ENCODE assay signal across 24 cellular contexts in genomic region chr11:70146895-70147520, GRCh38. TPM values are rescaled to one million over a fixed set of nuclear protein-coding genes. Genes with fewer than 3 reads are reported as not detected.
DNase-seq lines count a peak whose midpoint lies in the region; ATAC-seq and TF ChIP-seq lines count a peak whose summit lies in the region.
"Had no signal": no experiment of that assay in that cellular context is flagged by ENCODE, and none has a peak within 500 bp of the region (broad histone marks: within the 10 kb centered on the region; RNA-seq: fewer than 3 reads in every experiment).

No MANE protein-coding gene starts in this region.

- no peaks in the 10 kb centered on the region for H3K27me3 ChIP-seq in mesendoderm (ENCODE audit: insufficient read depth, low read length, poor library complexity)
- no peaks in the 10 kb centered on the region for H3K27me3 ChIP-seq in HAP-1 (ENCODE audit: low read depth)
- H3K27me3 ChIP-seq in upper lobe of left lung, result no peaks in the 10 kb centered on the region
- H3K27me3 ChIP-seq: Peyer's patch had no signal

- H3K4ac ChIP-seq in mesendoderm (ENCODE audit: low read depth, low read length), result no peak overlapping the region

- TF ChIP-seq EP300 in upper lobe of left lung (IDR thresholded peaks at IDR 0.05), result no peak

- TF ChIP-seq CTCF in upper lobe of left lung (IDR thresholded peaks at IDR 0.05), result no peak

- H3K27ac ChIP-seq in mesendoderm (ENCODE audit: low read depth, low read length) (no peak overlapping the region), upper lobe of left lung (no peak overlapping the region)
- H3K27ac ChIP-seq: Peyer's patch had no signal

- no peak overlapping the region for H3K23ac ChIP-seq in mesendoderm (ENCODE audit: low read length)

- H3K36me3 ChIP-seq in mesendoderm (ENCODE audit: control insufficient read depth, insufficient read depth, low read length) (no peaks in the 10 kb centered on the region), HAP-1 (replicated peaks) (no peaks in the 10 kb centered on the region), upper lobe of left lung (no peaks in the 10 kb centered on the region)
- H3K36me3 ChIP-seq: Peyer's patch had no signal

- no peaks in the 10 kb centered on the region for H3K9me3 ChIP-seq in HAP-1
- no peaks in the 10 kb centered on the region for H3K9me3 ChIP-seq in upper lobe of left lung
- H3K9me3 ChIP-seq: Caco-2, Peyer's patch had no signal

- H3K4me3 ChIP-seq in mesendoderm (ENCODE audit: low read length) (no peak overlapping the region), HAP-1 (no peak overlapping the region), upper lobe of left lung (no peak overlapping the region)
- H3K4me3 ChIP-seq: GM12878, Peyer's patch had no signal

- WGBS in mesendoderm (ENCODE audit: extremely low coverage, insufficient coverage, low lambda C conversion rate), result no CpG with 5 or more reads among the region's 14 CpGs
- 51 to 52% methylated on average over 9 to 14 of the region's 14 CpGs for WGBS in upper lobe of left lung, 2 donors

- H3K18ac ChIP-seq in mesendoderm (ENCODE audit: low read length), result no peak overlapping the region

- DNase-seq in NCI-H748 (lab: John Stamatoyannopoulos, UW; ENCODE audit: unreplicated experiment) (peak; percentile 51), NCI-H748 treated with DMSO at 0.1 percent for 48 hours (lab: John Stamatoyannopoulos, UW) (no peak), NCI-H345 treated with DMSO at 0.1 percent for 48 hours (lab: John Stamatoyannopoulos, UW; ENCODE audit: unreplicated experiment) (peak; percentile 59), mesendoderm (no peak), HAP-1 (ENCODE audit: low spot score in 2 of 2) (no peak), upper lobe of left lung (no peak)
- DNase-seq: C1 segment of cervical spinal cord; Caco-2; CD4-positive, alpha-beta memory T cell; GDM1; KBM-7; MV-4-11; NCI-H1105; NCI-H1694 treated with DMSO at 0.1 percent for 48 hours; NCI-H2081 treated with DMSO at 0.1 percent for 48 hours; NCI-H446 treated with DMSO at 0.1 percent for 48 hours; NCI-H526; OCI-M1; Peyer's patch; T-helper 17 cell had no signal

- in situ Hi-C loops in HAP-1 (cut with MboI; ENCODE audit: low sequenced_read_pairs), result no loop called here

- no peak overlapping the region for H2BK120ac ChIP-seq in mesendoderm (ENCODE audit: low read depth, low read length)

- ATAC-seq in upper lobe of left lung (ENCODE audit: low FRiP score in 2 of 2) (no peak), GM18502 (IDR thresholded peaks at IDR 0.05; ENCODE audit: poor library complexity, unreplicated experiment) (no peak), HG03565 (IDR thresholded peaks at IDR 0.05; ENCODE audit: unreplicated experiment) (no peak)
- ATAC-seq: GM12878, SK-N-SH treated with all-trans-retinoic acid at 6 μM for 48 hours, T-helper 17 cell had no signal

- no peak for TF ChIP-seq POLR2A in upper lobe of left lung (IDR thresholded peaks at IDR 0.05)

- peak overlapping the region; percentile 15 for H3K56ac ChIP-seq in mesendoderm (ENCODE audit: low read length)

- no peak overlapping the region for H2AK5ac ChIP-seq in mesendoderm (ENCODE audit: low read length)

- peaks cover under 1% of the 10 kb centered on the region for H3K4me1 ChIP-seq in mesendoderm (ENCODE audit: control insufficient read depth, low read depth, low read length)
- H3K4me1 ChIP-seq in HAP-1, result peaks cover 19% of the 10 kb centered on the region
- H3K4me1 ChIP-seq in upper lobe of left lung, result peaks cover 0 to under 1% (median 0%) of the 10 kb centered on the region in 4 donors

- no peak overlapping the region for H2BK5ac ChIP-seq in mesendoderm (ENCODE audit: low read length)

- H3K79me2 ChIP-seq in mesendoderm (ENCODE audit: control insufficient read depth, insufficient read depth, low read length), result no peaks in the 10 kb centered on the region

- no peak overlapping the region for H4K5ac ChIP-seq in mesendoderm (ENCODE audit: low read length)

- no peak overlapping the region for H3K9ac ChIP-seq in mesendoderm (ENCODE audit: low read length)

- H3K4me2 ChIP-seq in mesendoderm (ENCODE audit: low read length), result no peak overlapping the region

- no peaks in the 10 kb centered on the region for H3K79me1 ChIP-seq in mesendoderm (ENCODE audit: low read length)

- no peak overlapping the region for H4K8ac ChIP-seq in mesendoderm (ENCODE audit: low read depth, low read length)

- no peak overlapping the region for H2BK15ac ChIP-seq in mesendoderm (replicated peaks; ENCODE audit: low read depth)

RNA-seq across cellular contexts. Expression of gene FADD, which starts 56.1 kb away (rescaled TPM):
- 40.9 TPM for polyA plus RNA-seq in mesendoderm (2013, experiment 1 of 2)
- polyA plus RNA-seq in mesendoderm (2013, experiment 2 of 2), result 40.4 TPM
- total RNA-seq in upper lobe of left lung, result 10 to 100 TPM; 13.6 to 30.1 (median 23.0) TPM

Comparison
In these comparisons a context has a peak if more than half of its experiments do, and no peak if none do; other contexts are left out.
1. DNase-seq: peak in NCI-H748 (single experiment) and NCI-H345 treated with DMSO at 0.1 percent for 48 hours (single experiment); none in NCI-H748 treated with DMSO at 0.1 percent for 48 hours (single experiment), mesendoderm (single experiment), HAP-1 (0 of 2) and upper lobe of left lung (0 of 2).